Comparison of ENCODE assay signal across 13 cellular contexts in the genomic region with DNA sequence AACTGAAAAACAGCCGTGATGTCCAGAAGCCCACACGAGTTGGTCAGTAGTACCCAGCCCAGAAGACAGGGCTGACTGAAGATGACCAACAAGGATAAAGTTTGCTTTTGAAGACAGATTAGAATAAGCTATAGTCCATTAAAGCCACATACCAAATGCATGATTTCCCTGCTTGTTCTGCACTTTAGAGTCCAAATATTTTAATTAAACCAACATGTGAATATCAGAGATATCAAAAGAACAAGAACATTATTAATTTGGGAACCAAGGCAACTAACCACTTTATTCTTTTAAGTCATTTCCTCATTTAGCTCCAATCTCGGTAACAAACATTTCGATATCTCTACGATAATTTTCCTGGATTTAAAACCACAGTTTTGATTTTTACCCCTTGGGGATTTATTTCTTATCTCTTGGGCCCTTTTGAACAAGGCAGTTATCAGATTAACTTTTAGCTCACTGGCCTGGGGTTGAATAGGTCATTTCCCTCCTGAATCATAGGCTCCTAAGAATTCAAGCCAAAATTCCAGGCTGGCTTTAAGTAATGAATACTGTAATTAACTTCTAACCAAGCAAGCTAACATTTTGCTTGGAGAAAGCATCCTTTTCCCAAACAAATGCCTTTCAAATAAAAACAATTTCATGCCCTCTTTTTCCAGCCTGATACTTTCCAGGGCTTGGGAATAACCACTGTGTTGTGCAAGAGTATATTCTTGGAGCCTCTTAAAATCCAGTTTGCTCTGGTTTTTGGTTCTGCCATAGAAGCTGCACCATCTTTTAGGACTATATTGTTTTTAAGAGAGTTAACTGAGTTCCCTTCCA.
DNase-seq lines count a peak whose midpoint lies in the region; ATAC-seq and TF ChIP-seq lines count a peak whose summit lies in the region.
"Had no signal": no experiment of that assay in that cellular context is flagged by ENCODE, and none has a peak within 500 bp of the region (broad histone marks: within the 10 kb centered on the region; RNA-seq: fewer than 3 reads in every experiment).

No MANE protein-coding gene starts in this region.

- no peaks in the 10 kb centered on the region for H3K9me3 ChIP-seq in ascending aorta
- no peaks in the 10 kb centered on the region for H3K9me3 ChIP-seq in left ventricle myocardium inferior (replicated peaks)
- no peaks in the 10 kb centered on the region for H3K9me3 ChIP-seq in sigmoid colon
- H3K9me3 ChIP-seq: BE2C had no signal

- H3K36me3 ChIP-seq in ascending aorta (no peaks in the 10 kb centered on the region), left ventricle myocardium inferior (no peaks in the 10 kb centered on the region), sigmoid colon (no peaks in the 10 kb centered on the region)
- H3K36me3 ChIP-seq: BE2C had no signal

- intact Hi-C loops in ascending aorta (cut with DNase I), result no loop called here
- intact Hi-C loops in left ventricle myocardium inferior (cut with micrococcal nuclease), result no loop called here
- intact Hi-C loops in sigmoid colon (cut with DNase I), result no loop called here

- H3K4me1 ChIP-seq in ascending aorta (peaks cover 3 to 35% of the 10 kb centered on the region in 2 donors), left ventricle myocardium inferior (peaks cover 69% of the 10 kb centered on the region), sigmoid colon (peaks cover 0 to 16% (median 9%) of the 10 kb centered on the region in 4 donors)
- H3K4me1 ChIP-seq: BE2C had no signal

- peak; percentile 19 for DNase-seq in Daoy (ENCODE audit: low read depth)
- no peak for DNase-seq in ascending aorta (ENCODE audit: low spot score in 2 of 2)
- DNase-seq in left ventricle myocardium inferior, result no peak
- no peak for DNase-seq in sigmoid colon
- DNase-seq in activated gamma-delta T cell treated with Interleukin-2 at 50 U/mL for 16 hours, result no peak
- no peak for DNase-seq in stimulated activated naive CD4-positive, alpha-beta T cell treated with Interleukin-2 at 50 U/mL for 16 hours (lab: John Stamatoyannopoulos, UW)
- no peak for DNase-seq in activated CD4-positive, alpha-beta T cell treated with anti-CD3 and anti-CD28 coated beads for 48 hours
- DNase-seq: activated CD4-positive, alpha-beta T cell treated with anti-CD3 and anti-CD28 coated beads, Interleukin-2, amount 10 ng/mL, durations not matched to agents 24 days and 14 days; activated naive CD4-positive, alpha-beta T cell treated with anti-CD3 and anti-CD28 coated beads, Interleukin-2, amount 10 ng/mL, durations not matched to agents 7 days and 5 days; BE2C; hypothalamus; T-helper 1 cell had no signal

- no peak overlapping the region for H3K4me3 ChIP-seq in ascending aorta
- no peak overlapping the region for H3K4me3 ChIP-seq in left ventricle myocardium inferior
- no peak overlapping the region for H3K4me3 ChIP-seq in sigmoid colon

- H3K27ac ChIP-seq in ascending aorta, result peak overlapping the region; percentile 56 to 60
- H3K27ac ChIP-seq in left ventricle myocardium inferior (replicated peaks), result peak overlapping the region; percentile 81
- H3K27ac ChIP-seq in sigmoid colon, result peak overlapping the region; percentile 13 to 57 (median 25)

- TF ChIP-seq POLR2A in sigmoid colon (IDR thresholded peaks at IDR 0.05), result no peak

- TF ChIP-seq CTCF in ascending aorta (IDR thresholded peaks at IDR 0.05), result no peak
- TF ChIP-seq CTCF in left ventricle myocardium inferior (IDR thresholded peaks at IDR 0.05; ENCODE audit: borderline replicate concordance), result peak; percentile 14
- no peak for TF ChIP-seq CTCF in sigmoid colon (IDR thresholded peaks at IDR 0.05)

- ATAC-seq in HG02884 (IDR thresholded peaks at IDR 0.05; ENCODE audit: unreplicated experiment), result no peak

- 75 to 78% methylated on average over 5 of the region's 5 CpGs for WGBS in sigmoid colon, 2 donors

- TF ChIP-seq EP300 in sigmoid colon (IDR thresholded peaks at IDR 0.05), result no peak

- H3K27me3 ChIP-seq in ascending aorta, result no peaks in the 10 kb centered on the region
- H3K27me3 ChIP-seq in left ventricle myocardium inferior (ENCODE audit: low read depth), result no peaks in the 10 kb centered on the region
- no peaks in the 10 kb centered on the region for H3K27me3 ChIP-seq in sigmoid colon

Comparison
In these comparisons a context has a peak if more than half of its experiments do, and no peak if none do; other contexts are left out.
1. H3K27ac ChIP-seq: peak in every context shown above with its lines; median percentile 81 in left ventricle myocardium inferior; 58 in ascending aorta; 25 in sigmoid colon.